20 cellular contexts compared by ENCODE assay signal in genomic region chr10:73788864-73789658, GRCh38. TPM values are rescaled to one million over a fixed set of nuclear protein-coding genes. Genes with fewer than 3 reads are reported as not detected.
DNase-seq lines count a peak whose midpoint lies in the region; ATAC-seq and TF ChIP-seq lines count a peak whose summit lies in the region.
"Had no signal": no experiment of that assay in that cellular context is flagged by ENCODE, and none has a peak within 500 bp of the region (broad histone marks: within the 10 kb centered on the region; RNA-seq: fewer than 3 reads in every experiment).

No MANE protein-coding gene starts in this region.

- H3K36me3 ChIP-seq in HAP-1 (replicated peaks) = peaks cover 23% of the 10 kb centered on the region

- TF ChIP-seq CTCF in nephron (IDR thresholded peaks at IDR 0.05; ENCODE audit: unreplicated experiment in 3 of 3) = no peak

- H3K4me3 Mint-ChIP-seq in central memory CD8-positive, alpha-beta T cell = no peak overlapping the region
- H3K4me3 Mint-ChIP-seq in nephron = peak overlapping the region; percentile 33 to 51 (median 42)
- H3K4me3 Mint-ChIP-seq: GM23338 had no signal

- H3K27me3 Mint-ChIP-seq in central memory CD8-positive, alpha-beta T cell = no peaks in the 10 kb centered on the region
- H3K27me3 Mint-ChIP-seq in nephron (ENCODE audit: low read depth) = no peaks in the 10 kb centered on the region

- peak; percentile 32 for DNase-seq in Right ventricle myocardium superior
- DNase-seq in left cardiac atrium = no peak
- no peak for DNase-seq in central memory CD8-positive, alpha-beta T cell (ENCODE audit: low spot score in 2 of 2)
- DNase-seq in HAP-1 (ENCODE audit: low spot score in 2 of 2) = no peak
- no peak for DNase-seq in DMS 273 treated with DMSO at 0.1 percent for 48 hours (lab: John Stamatoyannopoulos, UW)
- no peak for DNase-seq in activated effector memory CD4-positive, alpha-beta T cell treated with anti-CD3 and anti-CD28 coated beads, Interleukin-2, amount 50 U/mL, for 16 hours
- DNase-seq: 8988T; GF-D8; Karpas-422; MM.1S; NCI-H1105; NCI-H1694 treated with DMSO at 0.1 percent for 48 hours; NCI-H226; NCI-H526; NK-92 treated with Interleukin-12 subunit alpha and Interleukin-12 subunit beta, amount 100 ng/mL, for 24 hours; OCI-M1 had no signal

- peaks cover 7% of the 10 kb centered on the region for H3K4me1 ChIP-seq in HAP-1

- intact Hi-C loops in Right ventricle myocardium superior (cut with DNase I) (no loop called here), left cardiac atrium (cut with DNase I) (no loop called here)

- no peaks in the 10 kb centered on the region for H3K9me3 ChIP-seq in HAP-1
- H3K9me3 ChIP-seq: BLaER1 had no signal

- peak overlapping the region; percentile 60 for H3K27ac Mint-ChIP-seq in central memory CD8-positive, alpha-beta T cell (ENCODE audit: low read depth)
- no peak overlapping the region for H3K27ac Mint-ChIP-seq in nephron
- H3K27ac Mint-ChIP-seq: GM23338 had no signal

- no peaks in the 10 kb centered on the region for H3K9me3 Mint-ChIP-seq in central memory CD8-positive, alpha-beta T cell
- no peaks in the 10 kb centered on the region for H3K9me3 Mint-ChIP-seq in nephron
- H3K9me3 Mint-ChIP-seq: GM23338 had no signal

- no peaks in the 10 kb centered on the region for H3K27me3 ChIP-seq in HAP-1 (ENCODE audit: low read depth)
- H3K27me3 ChIP-seq: BLaER1 had no signal

- H3K4me1 Mint-ChIP-seq in central memory CD8-positive, alpha-beta T cell = peaks cover 26% of the 10 kb centered on the region
- peaks cover 16% of the 10 kb centered on the region for H3K4me1 Mint-ChIP-seq in nephron

- peaks cover 41% of the 10 kb centered on the region for H3K36me3 Mint-ChIP-seq in central memory CD8-positive, alpha-beta T cell (ENCODE audit: insufficient read depth)
- H3K36me3 Mint-ChIP-seq in nephron (ENCODE audit: low read depth) = peaks cover 29% of the 10 kb centered on the region

- H3K4me3 ChIP-seq in HAP-1 = no peak overlapping the region
- H3K4me3 ChIP-seq: BLaER1, GM23338 had no signal

- in situ Hi-C loops in HAP-1 (cut with MboI; ENCODE audit: low sequenced_read_pairs) = no loop called here

- no peak for ATAC-seq in Right ventricle myocardium superior (ENCODE audit: poor library complexity)
- no peak for ATAC-seq in left cardiac atrium
- ATAC-seq in central memory CD8-positive, alpha-beta T cell (replicated peaks; ENCODE audit: extremely low read depth, poor library complexity, severe bottlenecking) = no peak
- no peak for ATAC-seq in HG03457 (IDR thresholded peaks at IDR 0.05; ENCODE audit: unreplicated experiment)
- ATAC-seq: GM23338 had no signal

RNA-seq across cellular contexts. Expression of gene ZSWIM8, which starts 3.7 kb away (rescaled TPM):
- total RNA-seq in Right ventricle myocardium superior (40.3 TPM), left cardiac atrium (10 to 100 TPM; 50.7 to 61.6 TPM)

RNA-seq across cellular contexts. Expression of gene CHCHD1, which starts 7.2 kb away (rescaled TPM):
- 28.0 TPM for total RNA-seq in Right ventricle myocardium superior
- total RNA-seq in left cardiac atrium = 10 to 100 TPM; 21.7 to 24.7 TPM

RNA-seq across cellular contexts. Expression of gene NDST2, which starts 22.3 kb away (rescaled TPM):
- 10.4 TPM for total RNA-seq in Right ventricle myocardium superior
- total RNA-seq in left cardiac atrium = 10 to 100 TPM; 14.1 to 20.2 TPM

RNA-seq across cellular contexts. Expression of gene SEC24C, which starts 44.9 kb away (rescaled TPM):
- total RNA-seq in Right ventricle myocardium superior (42.3 TPM), left cardiac atrium (10 to 100 TPM; 42.9 to 52.6 TPM)
